ENCODE assay signal across 2 cellular contexts in genomic region chr10:73877533-73878160, GRCh38.
TF ChIP-seq lines count a peak whose summit lies in the region.

No MANE protein-coding gene starts in this region.

TF ChIP-seq in IMR-90, 13 proteins besides CTCF, POLR2A, EP300 and RAD21:
- TF ChIP-seq FOS (IDR thresholded peaks at IDR 0.05; ENCODE audit: low read depth, low read length) (no peak), SMC3 (IDR thresholded peaks at IDR 0.05; ENCODE audit: low read depth, low read length) (no peak), BHLHE40 (IDR thresholded peaks at IDR 0.05; ENCODE audit: low read depth, low read length) (no peak), USF2 (IDR thresholded peaks at IDR 0.05; ENCODE audit: low read depth, low read length) (no peak), MXI1 (IDR thresholded peaks at IDR 0.05; ENCODE audit: borderline replicate concordance, low read depth, low read length) (no peak), RCOR1 (IDR thresholded peaks at IDR 0.05; ENCODE audit: insufficient replicate concordance, low read length) (no peak), NFE2L2 (IDR thresholded peaks at IDR 0.05; ENCODE audit: low read depth, low read length) (no peak), CHD1 (IDR thresholded peaks at IDR 0.05; ENCODE audit: low read depth, low read length) (no peak), ELK1 (IDR thresholded peaks at IDR 0.05; ENCODE audit: borderline replicate concordance, low read depth, low read length) (no peak), RFX5 (IDR thresholded peaks at IDR 0.05; ENCODE audit: low read depth, low read length) (no peak), CEBPB (IDR thresholded peaks at IDR 0.05; ENCODE audit: low read depth, low read length) (no peak), MAFK (IDR thresholded peaks at IDR 0.05; ENCODE audit: low read depth, low read length) (no peak), MAZ (IDR thresholded peaks at IDR 0.05; ENCODE audit: borderline replicate concordance, low read depth, low read length) (no peak)

TF ChIP-seq in HEK293T, 16 proteins besides CTCF, POLR2A, EP300 and RAD21:
- TF ChIP-seq ZNF384 (IDR thresholded peaks at IDR 0.05) (no peak), FOXK2 (IDR thresholded peaks at IDR 0.05) (no peak), FOXM1 (IDR thresholded peaks at IDR 0.05; ENCODE audit: borderline replicate concordance) (no peak)
